13 cellular contexts compared by ENCODE assay signal in genomic region chr12:63967358-63967757, GRCh38.
DNase-seq lines count a peak whose midpoint lies in the region; ATAC-seq, FAIRE-seq and TF ChIP-seq lines count a peak whose summit lies in the region.
"Had no signal": no experiment of that assay in that cellular context is flagged by ENCODE, and none has a peak within 500 bp of the region (broad histone marks: within the 10 kb centered on the region; RNA-seq: fewer than 3 reads in every experiment).

No MANE protein-coding gene starts in this region.

- H3K4me3 ChIP-seq in SJSA1 (no peak overlapping the region), epithelial cell of esophagus (ENCODE audit: low read length) (no peak overlapping the region), osteoblast (ENCODE audit: insufficient read depth, low read length) (no peak overlapping the region)

- no peak overlapping the region for H2AFZ ChIP-seq in osteoblast (ENCODE audit: low read length)

- H3K36me3 ChIP-seq in SJSA1 (peaks cover 2% of the 10 kb centered on the region; the same call in 1 of the 2 replicates), osteoblast (ENCODE audit: insufficient read depth, low read length) (no peaks in the 10 kb centered on the region)

- no peak for ATAC-seq in esophagus mucosa
- ATAC-seq: activated naive CD8-positive, alpha-beta T cell treated with anti-CD3 and anti-CD28 coated beads, Interleukin-2, amount 50 U/mL, for 24 hours had no signal

- peaks cover 20% of the 10 kb centered on the region for H3K4me1 ChIP-seq in SJSA1 (replicated peaks)
- peaks cover 35% of the 10 kb centered on the region for H3K4me1 ChIP-seq in osteoblast (ENCODE audit: insufficient read depth, low read length)

- TF ChIP-seq CTCF in epithelial cell of esophagus (IDR thresholded peaks at IDR 0.05; ENCODE audit: insufficient read depth, low read depth, low read length, missing control alignments) (no peak), osteoblast (IDR thresholded peaks at IDR 0.05; ENCODE audit: extremely low read depth, low read depth, low read length) (no peak)

- H3K9me3 ChIP-seq in SJSA1 (replicated peaks) (no peaks in the 10 kb centered on the region), osteoblast (ENCODE audit: low read depth, low read length) (no peaks in the 10 kb centered on the region)

- TF ChIP-seq POLR2A in H54 (IDR thresholded peaks at IDR 0.05; ENCODE audit: low read depth, low read length) = no peak

- H4K20me1 ChIP-seq in osteoblast (ENCODE audit: insufficient read depth, low read length) = peaks cover 5% of the 10 kb centered on the region

- H3K27ac ChIP-seq in SJSA1 = peak overlapping the region; percentile 47
- peak overlapping the region; percentile 84 for H3K27ac ChIP-seq in osteoblast (ENCODE audit: low read depth, low read length)
- H3K27ac ChIP-seq: VCaP had no signal

- peak; percentile 86 for FAIRE-seq in H54 (lab: Jason Lieb, UNC)

- peak; percentile 11 for DNase-seq in H54 (ENCODE audit: insufficient read length, low spot score)
- peak in 1 of 2 experiments; percentile 41 for DNase-seq in SJSA1 (ENCODE audit: low read depth in 1 of 2, low spot score in 2 of 2)
- peak; percentile 12 for DNase-seq in epithelial cell of esophagus (ENCODE audit: low read depth)
- no peak for DNase-seq in osteoblast (ENCODE audit: insufficient read length, low spot score, missing footprints)
- DNase-seq in NCI-H128 (lab: John Stamatoyannopoulos, UW; ENCODE audit: unreplicated experiment) = no peak
- no peak for DNase-seq in superior temporal gyrus (ENCODE audit: extremely low spot score)
- no peak for DNase-seq in germinal center (ENCODE audit: low spot score)
- DNase-seq: activated CD8-positive, alpha-beta memory T cell treated with anti-CD3 and anti-CD28 coated beads, Interleukin-2, amount 50 U/mL, for 4 hours; activated naive CD8-positive, alpha-beta T cell treated with anti-CD3 and anti-CD28 coated beads, Interleukin-2, amount 50 U/mL, for 24 hours; CD4-positive, alpha-beta T cell; NCI-H2107 had no signal

- peaks cover 78% of the 10 kb centered on the region for H3K79me2 ChIP-seq in osteoblast (ENCODE audit: insufficient read depth, low read length)

- H3K4me2 ChIP-seq in osteoblast (ENCODE audit: insufficient read depth, low read length) = peak overlapping the region; percentile 12

- H3K27me3 ChIP-seq in SJSA1 (replicated peaks) (no peaks in the 10 kb centered on the region), osteoblast (ENCODE audit: insufficient read depth, low read length) (no peaks in the 10 kb centered on the region)

Comparison
In these comparisons a context has a peak if more than half of its experiments do, and no peak if none do; other contexts are left out.
1. DNase-seq: peak in H54 (single experiment) and epithelial cell of esophagus (single experiment); none in osteoblast (single experiment), NCI-H128 (single experiment), superior temporal gyrus (single experiment) and germinal center (single experiment).